In the genomic region with DNA sequence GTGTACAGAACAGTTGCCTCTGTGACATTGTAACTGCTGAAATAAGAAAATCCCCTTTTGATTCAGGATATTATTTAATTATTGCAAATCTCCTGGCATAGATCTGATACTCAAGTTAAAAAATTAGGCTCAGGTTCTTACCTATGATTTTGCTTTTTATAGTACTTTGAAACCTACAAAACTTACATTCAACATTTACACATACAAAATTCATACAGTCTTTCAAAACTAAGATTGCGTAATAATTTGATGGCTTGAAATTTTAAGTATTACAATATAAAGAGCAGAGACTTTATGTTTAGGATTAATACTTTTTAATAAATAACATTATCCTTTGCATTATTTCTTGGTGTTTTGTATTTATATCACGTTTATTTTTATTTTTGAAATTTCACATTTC, we compare ENCODE assay signal across 36 cellular contexts.
"Had no signal": no experiment of that assay in that cellular context is flagged by ENCODE, and none has a peak within 500 bp of the region (broad histone marks: within the 10 kb centered on the region; RNA-seq: fewer than 3 reads in every experiment).

No MANE protein-coding gene starts in this region.

- ATAC-seq: activated CD4-positive, alpha-beta T cell treated with anti-CD3 and anti-CD28 coated beads for 36 hours; activated CD8-positive, alpha-beta memory T cell treated with anti-CD3 and anti-CD28 coated beads, Interleukin-2, amount 10 ng/mL, durations not matched to agents 7 days and 5 days; activated CD8-positive, alpha-beta T cell treated with anti-CD3 and anti-CD28 coated beads, Interleukin-2, amount 10 ng/mL, durations not matched to agents 7 days and 5 days; activated naive CD4-positive, alpha-beta T cell treated with anti-CD3 and anti-CD28 coated beads, Interleukin-2, amount 50 U/mL, for 72 hours; effector memory CD8-positive, alpha-beta T cell; foreskin keratinocyte; gastrocnemius medialis; heart left ventricle; T-helper 17 cell had no signal

- DNase-seq: activated CD4-positive, alpha-beta memory T cell treated with anti-CD3 and anti-CD28 coated beads for 36 hours; activated CD4-positive, alpha-beta T cell treated with anti-CD3 and anti-CD28 coated beads for 36 hours; activated CD4-positive, alpha-beta T cell treated with anti-CD3 and anti-CD28 coated beads, Interleukin-2, amount 10 ng/mL, durations not matched to agents 24 days and 14 days; activated CD4-positive, CD25-positive, alpha-beta regulatory T cell; activated CD4-positive, CD25-positive, alpha-beta regulatory T cell treated with anti-CD3 and anti-CD28 coated beads, Interleukin-2, amount 50 U/mL, for 72 hours; activated CD8-positive, alpha-beta memory T cell treated with anti-CD3 and anti-CD28 coated beads, Interleukin-2, amount 10 ng/mL, durations not matched to agents 7 days and 5 days; activated CD8-positive, alpha-beta memory T cell treated with anti-CD3 and anti-CD28 coated beads, Interleukin-2, amount 50 U/mL, for 4 hours; activated CD8-positive, alpha-beta T cell treated with anti-CD3 and anti-CD28 coated beads, Interleukin-2, amount 10 ng/mL, durations not matched to agents 7 days and 5 days; activated gamma-delta T cell; activated naive CD4-positive, alpha-beta T cell; activated naive CD4-positive, alpha-beta T cell treated with anti-CD3 and anti-CD28 coated beads, Interleukin-2, amount 10 ng/mL, durations not matched to agents 7 days and 5 days; activated naive CD8-positive, alpha-beta T cell treated with anti-CD3 and anti-CD28 coated beads, Interleukin-2, amount 10 ng/mL, durations not matched to agents 7 days and 5 days; activated T-cell treated with anti-CD3 and anti-CD28 coated beads, Interleukin-2, amount 50 U/mL, for 1 hour; activated T-cell treated with anti-CD3 and anti-CD28 coated beads, Interleukin-2, amount 50 U/mL, for 48 hours; amniotic stem cell; anterior cingulate cortex; brain microvascular endothelial cell; cortex of kidney; dermis blood vessel endothelial cell; effector CD4-positive, alpha-beta T cell; effector memory CD8-positive, alpha-beta T cell; erythroblast; foreskin keratinocyte; gastrocnemius medialis; glutamatergic neuron; heart left ventricle; T-helper 17 cell; T1000 had no signal

- H3K4me3 Mint-ChIP-seq: activated CD4-positive, alpha-beta memory T cell treated with anti-CD3 and anti-CD28 coated beads for 36 hours; activated CD4-positive, alpha-beta T cell treated with anti-CD3 and anti-CD28 coated beads for 36 hours; activated CD4-positive, alpha-beta T cell treated with anti-CD3 and anti-CD28 coated beads, Interleukin-2, amount 10 ng/mL, durations not matched to agents 24 days and 14 days; activated CD8-positive, alpha-beta memory T cell treated with anti-CD3 and anti-CD28 coated beads, Interleukin-2, amount 10 ng/mL, durations not matched to agents 7 days and 5 days; activated CD8-positive, alpha-beta T cell treated with anti-CD3 and anti-CD28 coated beads, Interleukin-2, amount 10 ng/mL, durations not matched to agents 7 days and 5 days; activated naive CD4-positive, alpha-beta T cell treated with anti-CD3 and anti-CD28 coated beads, Interleukin-2, amount 10 ng/mL, durations not matched to agents 7 days and 5 days; activated naive CD8-positive, alpha-beta T cell treated with anti-CD3 and anti-CD28 coated beads, Interleukin-2, amount 10 ng/mL, durations not matched to agents 7 days and 5 days; activated T-helper 1 cell treated with anti-CD3 and anti-CD28 coated beads, Interleukin-12 subunit alpha, Interleukin-12 subunit beta, Interleukin-2, Interleukin-4 antibody, amounts not matched to agents 30 ng/mL and 10 ng/mL and 1 ng/mL, durations not matched to agents 14 hours and 24 hours and 36 hours; central memory CD8-positive, alpha-beta T cell; effector memory CD8-positive, alpha-beta T cell; T-helper 17 cell; T-helper 2 cell treated with Interferon-gamma antibody and Interleukin-4, amounts not matched to agents 5 μg/mL and 100 μg/mL, for 36 hours had no signal

- H3K9me3 ChIP-seq: esophagus muscularis mucosa, gastrocnemius medialis, heart left ventricle had no signal

- H3K36me3 ChIP-seq: brain microvascular endothelial cell, esophagus muscularis mucosa, gastrocnemius medialis, heart left ventricle had no signal

- H3K4me1 ChIP-seq: esophagus muscularis mucosa, foreskin keratinocyte, gastrocnemius medialis, heart left ventricle had no signal

- H3K4me1 Mint-ChIP-seq: activated CD4-positive, alpha-beta T cell treated with anti-CD3 and anti-CD28 coated beads for 36 hours; activated CD4-positive, alpha-beta T cell treated with anti-CD3 and anti-CD28 coated beads, Interleukin-2, amount 10 ng/mL, durations not matched to agents 24 days and 14 days; activated CD8-positive, alpha-beta memory T cell treated with anti-CD3 and anti-CD28 coated beads, Interleukin-2, amount 10 ng/mL, durations not matched to agents 7 days and 5 days; activated naive CD4-positive, alpha-beta T cell treated with anti-CD3 and anti-CD28 coated beads, Interleukin-2, amount 10 ng/mL, durations not matched to agents 7 days and 5 days; activated naive CD8-positive, alpha-beta T cell treated with anti-CD3 and anti-CD28 coated beads, Interleukin-2, amount 10 ng/mL, durations not matched to agents 7 days and 5 days; central memory CD8-positive, alpha-beta T cell; T-helper 17 cell had no signal

- H3K4me3 ChIP-seq: esophagus muscularis mucosa, gastrocnemius medialis, heart left ventricle had no signal

- H3K9me3 Mint-ChIP-seq: activated CD4-positive, alpha-beta memory T cell treated with anti-CD3 and anti-CD28 coated beads for 36 hours; activated CD4-positive, alpha-beta T cell treated with anti-CD3 and anti-CD28 coated beads, Interleukin-2, amount 10 ng/mL, durations not matched to agents 24 days and 14 days; activated naive CD4-positive, alpha-beta T cell treated with anti-CD3 and anti-CD28 coated beads, Interleukin-2, amount 10 ng/mL, durations not matched to agents 7 days and 5 days; activated naive CD4-positive, alpha-beta T cell treated with anti-CD3 and anti-CD28 coated beads, Interleukin-2, amount 50 U/mL, for 72 hours; activated naive CD8-positive, alpha-beta T cell treated with anti-CD3 and anti-CD28 coated beads, Interleukin-2, amount 10 ng/mL, durations not matched to agents 7 days and 5 days; activated T-helper 1 cell treated with anti-CD3 and anti-CD28 coated beads, Interleukin-12 subunit alpha, Interleukin-12 subunit beta, Interleukin-2, Interleukin-4 antibody, amounts not matched to agents 30 ng/mL and 10 ng/mL and 1 ng/mL, durations not matched to agents 14 hours and 24 hours and 36 hours; activated T-helper 2 cell treated with anti-CD3 and anti-CD28 coated beads, Interferon-gamma antibody, Interleukin-2, Interleukin-4, amounts not matched to agents 10 μg/mL and 5 μg/mL and 100 μg/mL, durations not matched to agents 14 hours and 24 hours and 36 hours; central memory CD8-positive, alpha-beta T cell; T-helper 2 cell treated with Interferon-gamma antibody and Interleukin-4, amounts not matched to agents 5 μg/mL and 100 μg/mL, for 36 hours had no signal

- H3K27me3 ChIP-seq: brain microvascular endothelial cell, esophagus muscularis mucosa, foreskin keratinocyte, gastrocnemius medialis, heart left ventricle had no signal

- FAIRE-seq: astrocyte, bronchial epithelial cell had no signal

- H3K36me3 Mint-ChIP-seq: activated CD4-positive, alpha-beta memory T cell treated with anti-CD3 and anti-CD28 coated beads for 36 hours; activated CD8-positive, alpha-beta memory T cell treated with anti-CD3 and anti-CD28 coated beads, Interleukin-2, amount 10 ng/mL, durations not matched to agents 7 days and 5 days; activated naive CD4-positive, alpha-beta T cell treated with anti-CD3 and anti-CD28 coated beads, Interleukin-2, amount 10 ng/mL, durations not matched to agents 7 days and 5 days; activated naive CD4-positive, alpha-beta T cell treated with anti-CD3 and anti-CD28 coated beads, Interleukin-2, amount 50 U/mL, for 72 hours; activated naive CD8-positive, alpha-beta T cell treated with anti-CD3 and anti-CD28 coated beads, Interleukin-2, amount 10 ng/mL, durations not matched to agents 7 days and 5 days had no signal

- H3K27ac Mint-ChIP-seq: activated CD4-positive, alpha-beta memory T cell treated with anti-CD3 and anti-CD28 coated beads for 36 hours; activated CD4-positive, alpha-beta T cell treated with anti-CD3 and anti-CD28 coated beads for 36 hours; activated CD4-positive, alpha-beta T cell treated with anti-CD3 and anti-CD28 coated beads, Interleukin-2, amount 10 ng/mL, durations not matched to agents 24 days and 14 days; activated CD8-positive, alpha-beta memory T cell treated with anti-CD3 and anti-CD28 coated beads, Interleukin-2, amount 10 ng/mL, durations not matched to agents 7 days and 5 days; activated CD8-positive, alpha-beta T cell treated with anti-CD3 and anti-CD28 coated beads, Interleukin-2, amount 10 ng/mL, durations not matched to agents 7 days and 5 days; activated naive CD4-positive, alpha-beta T cell treated with anti-CD3 and anti-CD28 coated beads, Interleukin-2, amount 10 ng/mL, durations not matched to agents 7 days and 5 days; activated naive CD4-positive, alpha-beta T cell treated with anti-CD3 and anti-CD28 coated beads, Interleukin-2, amount 50 U/mL, for 72 hours; activated naive CD8-positive, alpha-beta T cell treated with anti-CD3 and anti-CD28 coated beads, Interleukin-2, amount 10 ng/mL, durations not matched to agents 7 days and 5 days; activated T-helper 1 cell treated with anti-CD3 and anti-CD28 coated beads, Interleukin-12 subunit alpha, Interleukin-12 subunit beta, Interleukin-2, Interleukin-4 antibody, amounts not matched to agents 30 ng/mL and 10 ng/mL and 1 ng/mL, durations not matched to agents 14 hours and 24 hours and 36 hours; activated T-helper 2 cell treated with anti-CD3 and anti-CD28 coated beads, Interferon-gamma antibody, Interleukin-2, Interleukin-4, amounts not matched to agents 10 μg/mL and 5 μg/mL and 100 μg/mL, durations not matched to agents 14 hours and 24 hours and 36 hours; effector memory CD8-positive, alpha-beta T cell; T-helper 17 cell; T-helper 2 cell treated with Interferon-gamma antibody and Interleukin-4, amounts not matched to agents 5 μg/mL and 100 μg/mL, for 36 hours had no signal

- H3K27me3 Mint-ChIP-seq: activated CD4-positive, alpha-beta memory T cell treated with anti-CD3 and anti-CD28 coated beads for 36 hours; activated CD4-positive, alpha-beta T cell treated with anti-CD3 and anti-CD28 coated beads for 36 hours; activated CD4-positive, alpha-beta T cell treated with anti-CD3 and anti-CD28 coated beads, Interleukin-2, amount 10 ng/mL, durations not matched to agents 24 days and 14 days; activated CD8-positive, alpha-beta memory T cell treated with anti-CD3 and anti-CD28 coated beads, Interleukin-2, amount 10 ng/mL, durations not matched to agents 7 days and 5 days; activated naive CD4-positive, alpha-beta T cell treated with anti-CD3 and anti-CD28 coated beads, Interleukin-2, amount 10 ng/mL, durations not matched to agents 7 days and 5 days; activated naive CD8-positive, alpha-beta T cell treated with anti-CD3 and anti-CD28 coated beads, Interleukin-2, amount 10 ng/mL, durations not matched to agents 7 days and 5 days; central memory CD8-positive, alpha-beta T cell; effector memory CD8-positive, alpha-beta T cell; T-helper 17 cell had no signal
